ENCODE assay signal across 29 cellular contexts in genomic region chr15:50180578-50180977, GRCh38. TPM values are rescaled to one million over a fixed set of nuclear protein-coding genes. Genes with fewer than 3 reads are reported as not detected.
DNase-seq lines count a peak whose midpoint lies in the region; ATAC-seq and TF ChIP-seq lines count a peak whose summit lies in the region.
"Had no signal": no experiment of that assay in that cellular context is flagged by ENCODE, and none has a peak within 500 bp of the region (broad histone marks: within the 10 kb centered on the region; RNA-seq: fewer than 3 reads in every experiment).

No MANE protein-coding gene starts in this region.

- H3K4me3 Mint-ChIP-seq in T-helper 2 cell treated with Interferon-gamma antibody and Interleukin-4, amounts not matched to agents 5 μg/mL and 100 μg/mL, for 36 hours = peak overlapping the region; percentile 72
- peak overlapping the region; percentile 23 for H3K4me3 Mint-ChIP-seq in central memory CD8-positive, alpha-beta T cell

- H3K36me3 Mint-ChIP-seq in T-helper 2 cell treated with Interferon-gamma antibody and Interleukin-4, amounts not matched to agents 5 μg/mL and 100 μg/mL, for 36 hours (ENCODE audit: low read depth) = peaks cover 2% of the 10 kb centered on the region
- H3K36me3 Mint-ChIP-seq in central memory CD8-positive, alpha-beta T cell (ENCODE audit: insufficient read depth) = peaks cover 2% of the 10 kb centered on the region

- H3K9me3 Mint-ChIP-seq in T-helper 2 cell treated with Interferon-gamma antibody and Interleukin-4, amounts not matched to agents 5 μg/mL and 100 μg/mL, for 36 hours = no peaks in the 10 kb centered on the region
- H3K9me3 Mint-ChIP-seq in central memory CD8-positive, alpha-beta T cell = no peaks in the 10 kb centered on the region

- H2AFZ ChIP-seq in MM.1S (ENCODE audit: low read length) = peak overlapping the region; percentile 47

- H3K27ac Mint-ChIP-seq in T-helper 2 cell treated with Interferon-gamma antibody and Interleukin-4, amounts not matched to agents 5 μg/mL and 100 μg/mL, for 36 hours = peak overlapping the region; percentile 15
- H3K27ac Mint-ChIP-seq in central memory CD8-positive, alpha-beta T cell (ENCODE audit: low read depth) = no peak overlapping the region

- no peak for ATAC-seq in central memory CD8-positive, alpha-beta T cell (replicated peaks; ENCODE audit: extremely low read depth, poor library complexity, severe bottlenecking)
- ATAC-seq in sciatic nerve (no peak), HG03432 (IDR thresholded peaks at IDR 0.05; ENCODE audit: unreplicated experiment) (no peak)
- ATAC-seq: activated CD8-positive, alpha-beta T cell treated with anti-CD3 and anti-CD28 coated beads, Interleukin-2, amount 10 ng/mL, durations not matched to agents 7 days and 5 days; mucosa of descending colon; PC-3; Right ventricle myocardium inferior had no signal

- intact Hi-C loops in sciatic nerve (cut with DNase I) = no loop called here

- TF ChIP-seq CTCF in MM.1S (IDR thresholded peaks at IDR 0.05; ENCODE audit: low read length) = no peak

- H3K9ac ChIP-seq in BLaER1 (no peak overlapping the region), MM.1S (ENCODE audit: low read length) (no peak overlapping the region)

- H3K79me2 ChIP-seq in MM.1S (ENCODE audit: low read length) = no peaks in the 10 kb centered on the region

- H3K4me2 ChIP-seq in BLaER1 = peak overlapping the region; percentile 24; the same call in 1 of the 2 replicates
- peak overlapping the region; percentile 44; the same call in 1 of the 2 replicates for H3K4me2 ChIP-seq in MM.1S (ENCODE audit: low read depth, low read length)

- H3K36me3 ChIP-seq in BLaER1 (0 out of 2 replicates have a peak, but pooled peaks cover 1% of the 10 kb centered on the region), MM.1S (replicated peaks; ENCODE audit: insufficient read depth, low read length) (no peaks in the 10 kb centered on the region)
- H3K36me3 ChIP-seq: ascending aorta, esophagus squamous epithelium had no signal

- no peak for DNase-seq in T-helper 2 cell treated with Interferon-gamma antibody and Interleukin-4, amounts not matched to agents 5 μg/mL and 100 μg/mL, for 36 hours (ENCODE audit: low spot score)
- DNase-seq in T-helper 2 cell (no peak), MM.1S (no peak), sciatic nerve (ENCODE audit: low spot score) (no peak)
- DNase-seq in central memory CD8-positive, alpha-beta T cell (ENCODE audit: low spot score in 2 of 2) = no peak
- DNase-seq in stimulated activated CD4-positive, alpha-beta T cell treated with anti-CD3 and anti-CD28 coated beads, Interleukin-12 subunit alpha, Interleukin-12 subunit beta, amount 100 ng/mL, for 4 hours = no peak
- DNase-seq: activated CD4-positive, CD25-positive, alpha-beta regulatory T cell; activated CD8-positive, alpha-beta T cell treated with anti-CD3 and anti-CD28 coated beads, Interleukin-2, amount 10 ng/mL, durations not matched to agents 7 days and 5 days; activated naive CD4-positive, alpha-beta T cell treated with anti-CD3 and anti-CD28 coated beads, Interleukin-2, amount 50 U/mL, for 16 hours; dermis blood vessel endothelial cell; DMS53; esophagus squamous epithelium; foreskin melanocyte; GDM1; H7; KG1; mucosa of descending colon; NCI-H1436; NCI-H2081 treated with DMSO at 0.1 percent for 48 hours; NK-92 treated with Interleukin-12 subunit alpha and Interleukin-12 subunit beta, amount 100 ng/mL, for 24 hours; PC-3; stimulated activated CD4-positive, alpha-beta T cell treated with anti-CD3 and anti-CD28 coated beads, Interleukin-4, amount 100 ng/mL, for 1 hour; trophoblast cell had no signal

- no peaks in the 10 kb centered on the region for H4K20me1 ChIP-seq in BLaER1
- no peaks in the 10 kb centered on the region for H4K20me1 ChIP-seq in MM.1S (ENCODE audit: insufficient read depth, low read length)

- peaks cover 44% of the 10 kb centered on the region for H3K4me1 Mint-ChIP-seq in T-helper 2 cell treated with Interferon-gamma antibody and Interleukin-4, amounts not matched to agents 5 μg/mL and 100 μg/mL, for 36 hours (ENCODE audit: low read depth)
- H3K4me1 Mint-ChIP-seq in central memory CD8-positive, alpha-beta T cell = peaks cover 24% of the 10 kb centered on the region

- H3K9me3 ChIP-seq in BLaER1 (no peaks in the 10 kb centered on the region), MM.1S (replicated peaks; ENCODE audit: insufficient read depth, low read length) (no peaks in the 10 kb centered on the region)
- H3K9me3 ChIP-seq: ascending aorta, esophagus squamous epithelium, mucosa of descending colon had no signal

- no peaks in the 10 kb centered on the region for H3K27me3 ChIP-seq in BLaER1
- H3K27me3 ChIP-seq in MM.1S (replicated peaks; ENCODE audit: insufficient read depth, low read length) = no peaks in the 10 kb centered on the region
- H3K27me3 ChIP-seq: ascending aorta had no signal

- H3F3A ChIP-seq in MM.1S (ENCODE audit: insufficient read depth, low read length) = 0 out of 2 replicates have a peak, but pooled peaks cover 6% of the 10 kb centered on the region

- H3K27me3 Mint-ChIP-seq in T-helper 2 cell treated with Interferon-gamma antibody and Interleukin-4, amounts not matched to agents 5 μg/mL and 100 μg/mL, for 36 hours (ENCODE audit: low read depth) = no peaks in the 10 kb centered on the region
- no peaks in the 10 kb centered on the region for H3K27me3 Mint-ChIP-seq in central memory CD8-positive, alpha-beta T cell

- no peak overlapping the region for H3K27ac ChIP-seq in BLaER1
- no peak overlapping the region for H3K27ac ChIP-seq in MM.1S (ENCODE audit: low read length)
- H3K27ac ChIP-seq: ascending aorta, esophagus squamous epithelium had no signal

- H3K9me2 ChIP-seq in MM.1S (replicated peaks; ENCODE audit: insufficient read depth, low read length) = no peaks in the 10 kb centered on the region

- H3K4me1 ChIP-seq in BLaER1 (peaks cover 43% of the 10 kb centered on the region), MM.1S (ENCODE audit: low read length) (peaks cover 6% of the 10 kb centered on the region; the same call in 1 of the 2 replicates)

- H3K4me3 ChIP-seq in BLaER1 = no peak overlapping the region
- H3K4me3 ChIP-seq in MM.1S (ENCODE audit: low read length) = no peak overlapping the region
- H3K4me3 ChIP-seq: ascending aorta, esophagus squamous epithelium, lung, mucosa of descending colon had no signal

RNA-seq across cellular contexts. Expression of gene SLC27A2, which starts 1.4 kb away (rescaled TPM):
- total RNA-seq in sciatic nerve = 0.36 TPM
- total RNA-seq: ascending aorta, HT1080, Right ventricle myocardium inferior had no signal
